ENCODE assay signal across 9 cellular contexts in genomic region chr2:101736861-101737291, GRCh38. TPM values are rescaled to one million over a fixed set of nuclear protein-coding genes. Genes with fewer than 3 reads are reported as not detected.
DNase-seq lines count a peak whose midpoint lies in the region; ATAC-seq, FAIRE-seq and TF ChIP-seq lines count a peak whose summit lies in the region.
"Had no signal": no experiment of that assay in that cellular context is flagged by ENCODE, and none has a peak within 500 bp of the region (broad histone marks: within the 10 kb centered on the region; RNA-seq: fewer than 3 reads in every experiment).

No MANE protein-coding gene starts in this region.

- H3K27me3 ChIP-seq in bronchial epithelial cell (ENCODE audit: control insufficient read depth, insufficient read depth, low read length) (no peaks in the 10 kb centered on the region), muscle layer of colon (ENCODE audit: control insufficient read depth in 1 of 2, insufficient read depth in 2 of 2, low read length in 2 of 2) (no peaks in the 10 kb centered on the region)

- no peaks in the 10 kb centered on the region for H3K36me3 ChIP-seq in bronchial epithelial cell (ENCODE audit: control insufficient read depth, insufficient read depth, low read length)
- H3K36me3 ChIP-seq in muscle layer of colon (ENCODE audit: insufficient read depth, low read length): no peaks in the 10 kb centered on the region

- DNase-seq in AG10803 (ENCODE audit: low read depth): peak; percentile 66
- DNase-seq in HTR-8/SVneo (ENCODE audit: insufficient read length, low spot score): peak; percentile 34
- peak; percentile 98 for DNase-seq in bronchial epithelial cell (ENCODE audit: low read depth)
- no peak for DNase-seq in NCI-H187 (lab: John Stamatoyannopoulos, UW)
- DNase-seq: NCI-H2171 had no signal

- H3K27ac ChIP-seq in muscle layer of colon (ENCODE audit: low read depth, low read length): peak overlapping the region; percentile 14

- FAIRE-seq in HTR-8/SVneo (lab: Jason Lieb, UNC) (no peak), bronchial epithelial cell (lab: Jason Lieb, UNC) (no peak)

- no peak overlapping the region for H3K9ac ChIP-seq in muscle layer of colon (ENCODE audit: low read length)

- no peak for ATAC-seq in GM21390 (IDR thresholded peaks at IDR 0.05; ENCODE audit: unreplicated experiment)
- no peak for ATAC-seq in GM21737 (IDR thresholded peaks at IDR 0.05; ENCODE audit: unreplicated experiment)
- no peak for ATAC-seq in GM21529 (IDR thresholded peaks at IDR 0.05; ENCODE audit: unreplicated experiment)

- H3K4me3 ChIP-seq in AG10803 (ENCODE audit: low read length) (no peak overlapping the region), bronchial epithelial cell (ENCODE audit: low read depth, low read length) (no peak overlapping the region), muscle layer of colon (ENCODE audit: low read depth in 1 of 2, low read length in 2 of 2) (no peak overlapping the region)

- peaks cover 61% of the 10 kb centered on the region for H3K4me1 ChIP-seq in muscle layer of colon (ENCODE audit: insufficient read depth, low read length)

- no peak for TF ChIP-seq CTCF in AG10803 (conservative IDR thresholded peaks at IDR 0.05; ENCODE audit: low read length)
- TF ChIP-seq CTCF in bronchial epithelial cell (IDR thresholded peaks at IDR 0.05; ENCODE audit: insufficient read depth, low read length, severe bottlenecking): no peak

- H3K9me3 ChIP-seq in muscle layer of colon (ENCODE audit: low read length): no peaks in the 10 kb centered on the region

RNA-seq across cellular contexts. Expression of gene MAP4K4, which starts 39.4 kb away (rescaled TPM):
- total RNA-seq in bronchial epithelial cell: 81.1 and 82.2 TPM in 2 replicates

Comparison
In these comparisons a context has a peak if more than half of its experiments do, and no peak if none do; other contexts are left out.
1. DNase-seq: peak in AG10803 (single experiment), HTR-8/SVneo (single experiment) and bronchial epithelial cell (single experiment); none in NCI-H187 (0 of 2).